1 cellular context compared by ENCODE assay signal in genomic region chr12:56189336-56189917, GRCh38.
TF ChIP-seq lines count a peak whose summit lies in the region.

TSS of gene SMARCC2 (minus strand) at chr12:56189483. CDS start at chr12:56189461, 22 bp downstream.

TF ChIP-seq in GM12878, 131 proteins besides CTCF, POLR2A, EP300 and RAD21 (continued from another document):
- TF ChIP-seq HCFC1 (IDR thresholded peaks at IDR 0.05; ENCODE audit: low read length) (no peak), TBL1XR1 (IDR thresholded peaks at IDR 0.05; ENCODE audit: low read depth, low read length) (0 out of 2 replicates have a peak, but pooled peaks have one; percentile 39), ZNF24 (IDR thresholded peaks at IDR 0.05) (0 out of 2 replicates have a peak, but pooled peaks have one; percentile 37), IKZF2 (IDR thresholded peaks at IDR 0.05) (peak in 1 of 2 experiments; percentile 72; a peak in 2 of 4 replicates), ZNF384 (IDR thresholded peaks at IDR 0.05; ENCODE audit: borderline replicate concordance, low read depth, low read length) (no peak), SMARCA5 (IDR thresholded peaks at IDR 0.05) (peak; percentile 100), EGR1 (IDR thresholded peaks at IDR 0.05; ENCODE audit: borderline replicate concordance in 1 of 2, low read depth in 2 of 2, low read length in 2 of 2) (peak in 1 of 2 experiments; percentile 71; a peak in 2 of 3 replicates), PKNOX1 (IDR thresholded peaks at IDR 0.05) (no peak), MXI1 (IDR thresholded peaks at IDR 0.05; ENCODE audit: low read depth, low read length) (peak; percentile 58)
